ENCODE assay signal across 20 cellular contexts in genomic region chr10:122165492-122165832, GRCh38.
DNase-seq lines count a peak whose midpoint lies in the region; ATAC-seq and TF ChIP-seq lines count a peak whose summit lies in the region.
"Had no signal": no experiment of that assay in that cellular context is flagged by ENCODE, and none has a peak within 500 bp of the region (broad histone marks: within the 10 kb centered on the region; RNA-seq: fewer than 3 reads in every experiment).

No MANE protein-coding gene starts in this region.

- H3K36me3 ChIP-seq in left ventricle myocardium inferior (peaks cover 7% of the 10 kb centered on the region), endodermal cell (ENCODE audit: control insufficient read depth, insufficient read depth, low read length) (no peaks in the 10 kb centered on the region)
- H3K36me3 ChIP-seq: adrenal gland, left lung had no signal

- TF ChIP-seq CTCF in left ventricle myocardium inferior (IDR thresholded peaks at IDR 0.05; ENCODE audit: borderline replicate concordance), result no peak
- TF ChIP-seq CTCF in endodermal cell (conservative IDR thresholded peaks at IDR 0.05), result no peak
- no peak for TF ChIP-seq CTCF in neural crest cell (conservative IDR thresholded peaks at IDR 0.05)

- H3K4me3 Mint-ChIP-seq in endodermal cell, result peak overlapping the region; percentile 72
- peak overlapping the region; percentile 96 for H3K4me3 Mint-ChIP-seq in neural crest cell
- H3K4me3 Mint-ChIP-seq in activated CD4-positive, alpha-beta T cell treated with anti-CD3 and anti-CD28 coated beads, Interleukin-2, amount 10 ng/mL, durations not matched to agents 24 days and 14 days, result no peak overlapping the region
- H3K4me3 Mint-ChIP-seq: stimulated activated naive CD8-positive, alpha-beta T cell treated with anti-CD3 and anti-CD28 coated beads, Interleukin-15, Interleukin-2, amounts not matched to agents 100 ng/mL and 50 ng/mL, for 24 hours had no signal

- peaks cover 30% of the 10 kb centered on the region for H3K4me1 Mint-ChIP-seq in endodermal cell
- H3K4me1 Mint-ChIP-seq in neural crest cell, result peaks cover 62% of the 10 kb centered on the region
- H3K4me1 Mint-ChIP-seq in activated CD4-positive, alpha-beta T cell treated with anti-CD3 and anti-CD28 coated beads, Interleukin-2, amount 10 ng/mL, durations not matched to agents 24 days and 14 days, result no peaks in the 10 kb centered on the region

- H3K27me3 Mint-ChIP-seq in endodermal cell (ENCODE audit: insufficient read depth) (peaks cover 12% of the 10 kb centered on the region), neural crest cell (ENCODE audit: low read depth) (no peaks in the 10 kb centered on the region)
- peaks cover 53% of the 10 kb centered on the region for H3K27me3 Mint-ChIP-seq in activated CD4-positive, alpha-beta T cell treated with anti-CD3 and anti-CD28 coated beads, Interleukin-2, amount 10 ng/mL, durations not matched to agents 24 days and 14 days

- DNase-seq in left ventricle myocardium inferior, result no peak
- no peak for DNase-seq in Right ventricle myocardium inferior (ENCODE audit: missing footprints)
- DNase-seq in endodermal cell, result no peak
- DNase-seq in neural crest cell (ENCODE audit: low read depth, low spot score), result no peak
- DNase-seq in activated CD4-positive, alpha-beta T cell treated with anti-CD3 and anti-CD28 coated beads, Interleukin-2, amount 10 ng/mL, durations not matched to agents 24 days and 14 days, result no peak
- DNase-seq in COLO668 (lab: John Stamatoyannopoulos, UW; ENCODE audit: unreplicated experiment), result no peak
- DNase-seq: activated CD4-positive, alpha-beta T cell treated with anti-CD3 and anti-CD28 coated beads, Interleukin-2, amount 50 U/mL, for 48 hours; activated gamma-delta T cell; CD4-positive, CD25-positive, alpha-beta regulatory T cell; DMS79; erythroblast; KG1; occipital lobe; SIG-M5; T-helper 1 cell had no signal

- no peaks in the 10 kb centered on the region for H3K9me3 ChIP-seq in left ventricle myocardium inferior (replicated peaks)
- H3K9me3 ChIP-seq in endodermal cell (ENCODE audit: control insufficient read depth, low read length), result no peaks in the 10 kb centered on the region
- H3K9me3 ChIP-seq: adrenal gland, left lung had no signal

- peak overlapping the region; percentile 4 for H3K27ac ChIP-seq in left ventricle myocardium inferior (replicated peaks)
- H3K27ac ChIP-seq in endodermal cell (ENCODE audit: low read depth, low read length), result no peak overlapping the region
- H3K27ac ChIP-seq: left lung had no signal

- H3K9me3 Mint-ChIP-seq in endodermal cell, result no peaks in the 10 kb centered on the region
- no peaks in the 10 kb centered on the region for H3K9me3 Mint-ChIP-seq in neural crest cell
- no peaks in the 10 kb centered on the region for H3K9me3 Mint-ChIP-seq in activated CD4-positive, alpha-beta T cell treated with anti-CD3 and anti-CD28 coated beads, Interleukin-2, amount 10 ng/mL, durations not matched to agents 24 days and 14 days
- H3K9me3 Mint-ChIP-seq: stimulated activated naive CD8-positive, alpha-beta T cell treated with anti-CD3 and anti-CD28 coated beads, Interleukin-15, Interleukin-2, amounts not matched to agents 100 ng/mL and 50 ng/mL, for 24 hours had no signal

- H3K36me3 Mint-ChIP-seq in endodermal cell (ENCODE audit: low read depth) (peaks cover under 1% of the 10 kb centered on the region), neural crest cell (ENCODE audit: low read depth) (peaks cover under 1% of the 10 kb centered on the region)
- peaks cover 2% of the 10 kb centered on the region for H3K36me3 Mint-ChIP-seq in activated CD4-positive, alpha-beta T cell treated with anti-CD3 and anti-CD28 coated beads, Interleukin-2, amount 10 ng/mL, durations not matched to agents 24 days and 14 days (ENCODE audit: low read depth)
- H3K36me3 Mint-ChIP-seq: CD4-positive, CD25-positive, alpha-beta regulatory T cell had no signal

- H3K4me3 ChIP-seq in left ventricle myocardium inferior (no peak overlapping the region), endodermal cell (ENCODE audit: low read length) (peak overlapping the region; percentile 81)
- H3K4me3 ChIP-seq: adrenal gland, left lung had no signal

- H3K27ac Mint-ChIP-seq in endodermal cell (no peak overlapping the region), neural crest cell (ENCODE audit: unreplicated experiment) (peak overlapping the region; percentile 94)
- H3K27ac Mint-ChIP-seq in activated CD4-positive, alpha-beta T cell treated with anti-CD3 and anti-CD28 coated beads, Interleukin-2, amount 10 ng/mL, durations not matched to agents 24 days and 14 days, result no peak overlapping the region
- H3K27ac Mint-ChIP-seq: CD4-positive, CD25-positive, alpha-beta regulatory T cell; stimulated activated naive CD8-positive, alpha-beta T cell treated with anti-CD3 and anti-CD28 coated beads, Interleukin-15, Interleukin-2, amounts not matched to agents 100 ng/mL and 50 ng/mL, for 24 hours had no signal

- intact Hi-C loops in left ventricle myocardium inferior (cut with micrococcal nuclease) (no loop called here), Right ventricle myocardium inferior (cut with DNase I) (no loop called here)
- intact Hi-C loops in activated CD4-positive, alpha-beta T cell treated with anti-CD3 and anti-CD28 coated beads, Interleukin-2, amount 10 ng/mL, durations not matched to agents 24 days and 14 days (cut with micrococcal nuclease), result no loop called here

- 82 to 83% methylated on average over 4 to 5 of the region's 5 CpGs for WGBS in endodermal cell (ENCODE audit: insufficient coverage in 1 of 2, insufficient read length in 1 of 2), 2 experiments

- H3K27me3 ChIP-seq in left ventricle myocardium inferior (ENCODE audit: low read depth) (no peaks in the 10 kb centered on the region), endodermal cell (ENCODE audit: control insufficient read depth, insufficient read depth, low read length, poor library complexity, severe bottlenecking) (peaks cover 8% of the 10 kb centered on the region)
- H3K27me3 ChIP-seq: adrenal gland had no signal

- peaks cover 67% of the 10 kb centered on the region for H3K4me1 ChIP-seq in left ventricle myocardium inferior
- peaks cover 10% of the 10 kb centered on the region for H3K4me1 ChIP-seq in endodermal cell (ENCODE audit: control insufficient read depth, insufficient read depth, low read length)

- H3K9ac ChIP-seq in endodermal cell (ENCODE audit: extremely low read depth, low read length, poor library complexity, severe bottlenecking), result no peak overlapping the region

- ATAC-seq in Right ventricle myocardium inferior (no peak), GM21390 (IDR thresholded peaks at IDR 0.05; ENCODE audit: unreplicated experiment) (no peak), HG02642 (IDR thresholded peaks at IDR 0.05; ENCODE audit: poor library complexity, unreplicated experiment) (no peak)
